19 cellular contexts compared by ENCODE assay signal in genomic region chr18:24727685-24728084, GRCh38.
A peak's percentile ranks its signal among the peaks of the same experiment; 100 is the strongest.
DNase-seq lines count a peak whose midpoint lies in the region; ATAC-seq and TF ChIP-seq lines count a peak whose summit lies in the region.
"Had no signal": no experiment of that assay in that cellular context is flagged by ENCODE, and none has a peak within 500 bp of the region (broad histone marks: within the 10 kb centered on the region; RNA-seq: fewer than 3 reads in every experiment).

No MANE protein-coding gene starts in this region.

- H3K27me3 Mint-ChIP-seq in activated naive CD8-positive, alpha-beta T cell treated with anti-CD3 and anti-CD28 coated beads, Interleukin-2, amount 50 U/mL, for 24 hours, result peaks cover 8% of the 10 kb centered on the region

- no peak overlapping the region for H3K9ac ChIP-seq in PC-3 (ENCODE audit: low read length)

- ATAC-seq in PC-3 (peak; percentile 54), left lung (peak; percentile 36), gastrocnemius medialis (no peak), GM18867 (IDR thresholded peaks at IDR 0.05; ENCODE audit: unreplicated experiment) (no peak)
- no peak for ATAC-seq in activated naive CD8-positive, alpha-beta T cell treated with anti-CD3 and anti-CD28 coated beads, Interleukin-2, amount 50 U/mL, for 24 hours
- ATAC-seq: naive thymus-derived CD8-positive, alpha-beta T cell; stimulated activated effector memory CD8-positive, alpha-beta T cell treated with anti-CD3 and anti-CD28 coated beads, Interleukin-12 subunit alpha, Interleukin-12 subunit beta, amount 100 ng/mL, for 72 hours had no signal

- H3K4me3 ChIP-seq in H7 (ENCODE audit: insufficient read depth, low read depth, low read length) (no peak overlapping the region), PC-3 (ENCODE audit: low read length) (no peak overlapping the region), left lung (no peak overlapping the region), gastrocnemius medialis (no peak overlapping the region)

- H3K79me2 ChIP-seq in PC-3 (ENCODE audit: low read length), result no peaks in the 10 kb centered on the region

- H3K36me3 ChIP-seq in H7 (replicated peaks; ENCODE audit: control insufficient read depth, insufficient read depth, low read length) (no peaks in the 10 kb centered on the region), PC-3 (ENCODE audit: low read depth, low read length) (no peaks in the 10 kb centered on the region), left lung (no peaks in the 10 kb centered on the region), gastrocnemius medialis (no peaks in the 10 kb centered on the region)
- H3K36me3 ChIP-seq: sigmoid colon had no signal

- TF ChIP-seq POLR2A in gastrocnemius medialis (IDR thresholded peaks at IDR 0.05), result no peak

- H3K27me3 ChIP-seq in H7 (ENCODE audit: control insufficient read depth, insufficient read depth, low read length) (no peaks in the 10 kb centered on the region; the same call in none of the 2 replicates), PC-3 (ENCODE audit: low read length) (peaks cover 51% of the 10 kb centered on the region), left lung (no peaks in the 10 kb centered on the region), gastrocnemius medialis (peaks cover 0 to 5% (median 0%) of the 10 kb centered on the region in 3 donors)
- H3K27me3 ChIP-seq: sigmoid colon had no signal

- no peaks in the 10 kb centered on the region for H4K20me1 ChIP-seq in PC-3 (ENCODE audit: low read length)

- no peaks in the 10 kb centered on the region for H3K36me3 Mint-ChIP-seq in activated naive CD8-positive, alpha-beta T cell treated with anti-CD3 and anti-CD28 coated beads, Interleukin-2, amount 50 U/mL, for 24 hours (ENCODE audit: low read depth)
- H3K36me3 Mint-ChIP-seq: CD4-positive, alpha-beta memory T cell; naive thymus-derived CD8-positive, alpha-beta T cell; stimulated activated effector memory CD8-positive, alpha-beta T cell treated with anti-CD3 and anti-CD28 coated beads, Interleukin-12 subunit alpha, Interleukin-12 subunit beta, amount 100 ng/mL, for 72 hours had no signal

- H3K27ac Mint-ChIP-seq in activated naive CD8-positive, alpha-beta T cell treated with anti-CD3 and anti-CD28 coated beads, Interleukin-2, amount 50 U/mL, for 24 hours, result no peak overlapping the region
- H3K27ac Mint-ChIP-seq: activated naive CD4-positive, alpha-beta T cell treated with anti-CD3 and anti-CD28 coated beads for 36 hours; activated T-cell treated with anti-CD3 and anti-CD28 coated beads, Interleukin-2, amount 50 U/mL, for 24 hours; CD4-positive, alpha-beta memory T cell; stimulated activated effector memory CD8-positive, alpha-beta T cell treated with anti-CD3 and anti-CD28 coated beads, Interleukin-12 subunit alpha, Interleukin-12 subunit beta, amount 100 ng/mL, for 72 hours had no signal

- H3K4me3 Mint-ChIP-seq in activated naive CD8-positive, alpha-beta T cell treated with anti-CD3 and anti-CD28 coated beads, Interleukin-2, amount 50 U/mL, for 24 hours, result no peak overlapping the region
- H3K4me3 Mint-ChIP-seq: activated naive CD4-positive, alpha-beta T cell treated with anti-CD3 and anti-CD28 coated beads for 36 hours; activated T-cell treated with anti-CD3 and anti-CD28 coated beads, Interleukin-2, amount 50 U/mL, for 24 hours; CD4-positive, alpha-beta memory T cell; stimulated activated effector memory CD8-positive, alpha-beta T cell treated with anti-CD3 and anti-CD28 coated beads, Interleukin-12 subunit alpha, Interleukin-12 subunit beta, amount 100 ng/mL, for 72 hours had no signal

- CTCF ChIA-PET in PC-3 (lab: Charles Lee), result interaction anchor here (0.5 kb wide), 1 partner anchor 240 kb away, joined by 3 read pairs; no protein-coding TSS in a partner anchor

- no peaks in the 10 kb centered on the region for H3K9me3 ChIP-seq in PC-3 (ENCODE audit: low read length)
- no peaks in the 10 kb centered on the region for H3K9me3 ChIP-seq in left lung
- H3K9me3 ChIP-seq in gastrocnemius medialis, result no peaks in the 10 kb centered on the region
- H3K9me3 ChIP-seq: sigmoid colon had no signal

- H3K27ac ChIP-seq in PC-3 (ENCODE audit: low read length) (no peak overlapping the region), left lung (no peak overlapping the region), gastrocnemius medialis (no peak overlapping the region)
- H3K27ac ChIP-seq: sigmoid colon had no signal

- H3K9me3 Mint-ChIP-seq in activated naive CD8-positive, alpha-beta T cell treated with anti-CD3 and anti-CD28 coated beads, Interleukin-2, amount 50 U/mL, for 24 hours, result no peaks in the 10 kb centered on the region
- H3K9me3 Mint-ChIP-seq: activated naive CD4-positive, alpha-beta T cell treated with anti-CD3 and anti-CD28 coated beads for 36 hours; activated T-cell treated with anti-CD3 and anti-CD28 coated beads, Interleukin-2, amount 50 U/mL, for 24 hours; CD4-positive, alpha-beta memory T cell; naive thymus-derived CD8-positive, alpha-beta T cell; stimulated activated effector memory CD8-positive, alpha-beta T cell treated with anti-CD3 and anti-CD28 coated beads, Interleukin-12 subunit alpha, Interleukin-12 subunit beta, amount 100 ng/mL, for 72 hours had no signal

- H2AFZ ChIP-seq in PC-3 (ENCODE audit: low read length), result no peak overlapping the region

- peaks cover 7% of the 10 kb centered on the region; the same call in 1 of the 2 replicates for H3K4me1 ChIP-seq in PC-3 (ENCODE audit: insufficient read depth, low read length)
- no peaks in the 10 kb centered on the region for H3K4me1 ChIP-seq in left lung
- H3K4me1 ChIP-seq in gastrocnemius medialis, result peaks cover 0 to 5% of the 10 kb centered on the region in 2 donors
- H3K4me1 ChIP-seq: sigmoid colon had no signal

- POLR2A ChIA-PET in PC-3 (lab: Charles Lee; ENCODE audit: unreplicated experiment), result no interaction called here

- 0 out of 2 replicates have a peak, but pooled peaks have one; percentile 39 for TF ChIP-seq CTCF in PC-3 (conservative IDR thresholded peaks at IDR 0.05; ENCODE audit: low read depth, low read length)
- no peak for TF ChIP-seq CTCF in left lung (IDR thresholded peaks at IDR 0.05)
- TF ChIP-seq CTCF in gastrocnemius medialis (IDR thresholded peaks at IDR 0.05 in 4 of 5, conservative IDR thresholded peaks at IDR 0.05 in 1 of 5), result no peak

- peak; percentile 51 for DNase-seq in COR-L47 (lab: John Stamatoyannopoulos, UW)
- DNase-seq in H7, result peak; percentile 32
- DNase-seq in PC-3, result peak; percentile 23
- DNase-seq in left lung, result no peak
- no peak for DNase-seq in gastrocnemius medialis
- DNase-seq in AG08395 (ENCODE audit: low spot score), result no peak
- no peak for DNase-seq in activated naive CD8-positive, alpha-beta T cell treated with anti-CD3 and anti-CD28 coated beads, Interleukin-2, amount 50 U/mL, for 24 hours
- DNase-seq: activated naive CD4-positive, alpha-beta T cell treated with anti-CD3 and anti-CD28 coated beads for 36 hours; activated T-cell treated with anti-CD3 and anti-CD28 coated beads, Interleukin-2, amount 50 U/mL, for 24 hours; aorta; CD4-positive, alpha-beta memory T cell; left colon; naive thymus-derived CD8-positive, alpha-beta T cell; NCI-H2029; NCI-H510A; sigmoid colon; T-helper 9 cell had no signal

- intact Hi-C loops in PC-3 (cut with micrococcal nuclease), result loop anchor here (10.0 kb wide), 1 partner anchor 373 kb away; no protein-coding TSS in a partner anchor
- intact Hi-C loops in left lung (cut with DNase I), result loop anchor here in 1 of 2 donors (5.0 kb wide), 1 partner anchor 125 kb away; no protein-coding TSS in a partner anchor
- intact Hi-C loops in gastrocnemius medialis (cut with DNase I; ENCODE audit: low total_unique reads), result loop anchor here (2.0 to 5.0 kb wide), 3 partner anchors 185 to 370 kb away; no protein-coding TSS in a partner anchor

- no peaks in the 10 kb centered on the region for H3K9me2 ChIP-seq in PC-3 (replicated peaks; ENCODE audit: low read length)

- no TSS peak for BruUV-seq in PC-3 (replicated peaks; lab: Mats Ljungman, UMichigan)

- no peaks in the 10 kb centered on the region for H3F3A ChIP-seq in PC-3 (ENCODE audit: low read length, unreplicated experiment)

- in situ Hi-C loops in gastrocnemius medialis (cut with MboI; ENCODE audit: low sequenced_read_pairs in 4 of 4), result loop anchor here (5.0 to 25.0 kb wide), 4 partner anchors 123 to 365 kb away; no protein-coding TSS in a partner anchor

- H3K4me1 Mint-ChIP-seq in activated naive CD8-positive, alpha-beta T cell treated with anti-CD3 and anti-CD28 coated beads, Interleukin-2, amount 50 U/mL, for 24 hours, result no peaks in the 10 kb centered on the region
- H3K4me1 Mint-ChIP-seq: stimulated activated effector memory CD8-positive, alpha-beta T cell treated with anti-CD3 and anti-CD28 coated beads, Interleukin-12 subunit alpha, Interleukin-12 subunit beta, amount 100 ng/mL, for 72 hours had no signal

- H3K4me2 ChIP-seq in PC-3 (ENCODE audit: low read length), result peak overlapping the region; percentile 84; the same call in 1 of the 2 replicates

Comparison
In these comparisons a context has a peak if more than half of its experiments do, and no peak if none do; other contexts are left out.
1. DNase-seq: peak in COR-L47 (single experiment), H7 (single experiment) and PC-3 (single experiment); none in left lung (0 of 2), gastrocnemius medialis (0 of 2), AG08395 (single experiment) and activated naive CD8-positive, alpha-beta T cell treated with anti-CD3 and anti-CD28 coated beads, Interleukin-2, amount 50 U/mL, for 24 hours (single experiment).
2. ATAC-seq: peak in PC-3 (single experiment) and left lung (single experiment); none in gastrocnemius medialis (0 of 2), activated naive CD8-positive, alpha-beta T cell treated with anti-CD3 and anti-CD28 coated beads, Interleukin-2, amount 50 U/mL, for 24 hours (single experiment) and GM18867 (single experiment).